ENCODE assay signal across 1 cellular context in the genomic region with DNA sequence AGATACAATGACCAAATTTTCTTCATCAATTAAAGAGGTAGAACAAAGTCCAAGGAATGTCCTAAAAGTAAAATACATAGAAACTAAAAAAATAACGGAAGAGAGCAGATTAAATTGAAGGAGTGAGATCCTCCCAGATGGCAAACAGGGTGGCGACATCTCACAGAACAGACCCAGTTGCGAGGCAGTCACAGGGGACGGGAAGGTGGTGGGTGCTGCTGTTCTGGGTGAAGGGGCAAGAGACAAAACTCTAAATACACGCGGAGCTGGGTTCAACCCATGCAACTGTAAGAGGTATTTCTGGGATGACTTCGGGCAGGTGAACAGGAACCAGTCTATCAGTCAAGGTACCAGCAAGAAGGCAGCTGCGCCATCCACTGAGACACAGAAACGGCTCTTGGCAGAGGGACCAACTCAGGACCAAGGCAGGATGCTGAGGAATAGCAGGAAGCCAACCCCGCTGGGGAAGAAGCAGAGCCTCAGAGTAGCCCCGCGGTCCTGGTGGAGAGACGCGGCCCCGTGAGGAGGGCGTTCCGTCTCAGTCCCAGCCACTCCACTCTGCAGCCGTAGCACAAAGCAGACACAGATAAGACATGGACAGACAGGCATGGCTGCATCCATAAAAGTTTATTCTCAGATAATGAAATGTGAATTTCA.
TF ChIP-seq lines count a peak whose summit lies in the region.

No MANE protein-coding gene starts in this region.

TF ChIP-seq in HEK293, 187 proteins besides CTCF, POLR2A, EP300 and RAD21 (continued from another document):
- TF ChIP-seq ZNF549 (tag by site-specific recombination; IDR thresholded peaks at IDR 0.05) (no peak), ZNF747 (tag by site-specific recombination; IDR thresholded peaks at IDR 0.05) (no peak), ZNF621 (tag by site-specific recombination; IDR thresholded peaks at IDR 0.05) (no peak), MYNN (tag by site-specific recombination; IDR thresholded peaks at IDR 0.05; ENCODE audit: borderline replicate concordance) (no peak)
